8 cellular contexts compared by ENCODE assay signal in the genomic region with DNA sequence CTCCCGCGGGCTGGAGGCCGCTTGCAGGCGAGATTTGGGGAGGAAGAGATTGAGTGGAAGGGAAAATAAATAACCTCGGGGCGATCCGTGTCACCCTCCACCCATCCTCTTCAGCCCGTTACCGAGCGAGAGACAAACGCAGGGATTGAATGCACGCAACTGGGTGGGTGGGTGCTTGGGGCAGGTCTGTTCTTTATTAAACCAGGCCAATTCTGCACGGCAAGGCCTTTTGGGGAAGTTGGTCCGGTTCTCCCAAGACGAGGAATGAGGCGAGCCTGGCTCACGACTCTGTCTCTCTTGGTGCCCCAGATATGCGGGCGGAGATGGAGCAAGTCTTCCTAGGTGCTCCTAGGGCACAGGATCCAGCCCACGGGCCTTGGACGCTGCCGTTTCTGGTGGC. TPM values are rescaled to one million over a fixed set of nuclear protein-coding genes. Genes with fewer than 3 reads are reported as not detected.
A peak's percentile ranks its signal among the peaks of the same experiment; 100 is the strongest.
DNase-seq lines count a peak whose midpoint lies in the region; ATAC-seq, FAIRE-seq and TF ChIP-seq lines count a peak whose summit lies in the region.

No MANE protein-coding gene starts in this region.

- H3K4me1 ChIP-seq in NT2/D1 (ENCODE audit: insufficient read depth, insufficient read length) (peaks cover 5% of the 10 kb centered on the region), H1 (replicated peaks in 1 of 4; ENCODE audit: control insufficient read depth in 3 of 4, insufficient read depth in 4 of 4, low read length in 3 of 4) (peaks cover 0 to 7% (median 4%) of the 10 kb centered on the region in 4 experiments; a peak in 5 of 7 replicates), psoas muscle (peaks cover 17% of the 10 kb centered on the region)

- no peak overlapping the region for H3K14ac ChIP-seq in H1 (ENCODE audit: insufficient read length)

- H2BK15ac ChIP-seq in H1 (ENCODE audit: low read length): no peak overlapping the region

- TF ChIP-seq POLR2A in H1 (IDR thresholded peaks at IDR 0.05; ENCODE audit: control extremely low read depth in 1 of 2, low read depth in 2 of 2, low read length in 2 of 2): no peak

- no peak for FAIRE-seq in H1 (lab: Jason Lieb, UNC)

- H3K4me3 ChIP-seq in GM12875 (ENCODE audit: low read depth, low read length): peak overlapping the region; percentile 87
- H3K4me3 ChIP-seq in NT2/D1 (ENCODE audit: insufficient read length, low read depth): peak overlapping the region; percentile 46
- H3K4me3 ChIP-seq in H1 (ENCODE audit: extremely low read depth in 1 of 4, insufficient read depth in 2 of 4, low read depth in 3 of 4, low read length in 4 of 4): peak overlapping the region in 1 of 4 experiments; percentile 46; a peak in 2 of 8 replicates
- peak overlapping the region; percentile 77 for H3K4me3 ChIP-seq in psoas muscle

- H4K8ac ChIP-seq in H1 (ENCODE audit: extremely low read depth, insufficient read depth, low read length): no peak overlapping the region

- TF ChIP-seq EP300 in H1 (IDR thresholded peaks at IDR 0.05; ENCODE audit: borderline replicate concordance in 1 of 2, low read depth in 2 of 2, low read length in 2 of 2): no peak

- H2BK12ac ChIP-seq in H1 (ENCODE audit: low read depth, low read length): no peak overlapping the region

- no peaks in the 10 kb centered on the region for H3K79me1 ChIP-seq in H1 (ENCODE audit: low read depth, low read length)

- H3K27ac ChIP-seq in H1 (ENCODE audit: low read depth, low read length) (no peak overlapping the region), psoas muscle (peak overlapping the region; percentile 61)

- H2AK5ac ChIP-seq in H1 (ENCODE audit: low read depth, low read length): no peak overlapping the region

- peak overlapping the region; percentile 41 to 57; a peak in 1 of 4 replicates for H3K4me2 ChIP-seq in H1 (ENCODE audit: insufficient read depth in 1 of 2, low read depth in 2 of 2, low read length in 2 of 2)

- no peaks in the 10 kb centered on the region for H3K79me2 ChIP-seq in H1 (ENCODE audit: control insufficient read depth in 1 of 2, insufficient read depth in 2 of 2, low read length in 2 of 2)

- ATAC-seq in psoas muscle (peak in 2 of 4 donors; percentile 5 to 21), HG02610 (IDR thresholded peaks at IDR 0.05; ENCODE audit: unreplicated experiment) (no peak), HG02885 (IDR thresholded peaks at IDR 0.05; ENCODE audit: poor library complexity, unreplicated experiment) (no peak)

- POLR2A ChIA-PET in H1 (lab: Charles Lee; ENCODE audit: partially characterized antibody): no interaction called here

- DNase-seq in NT2/D1 (ENCODE audit: low read depth, low spot score) (no peak), H1 (ENCODE audit: low read depth in 1 of 2, low spot score in 2 of 2) (no peak), psoas muscle (peak in 1 of 2 donors; percentile 30), NCI-H1092 treated with DMSO at 0.1 percent for 48 hours (lab: John Stamatoyannopoulos, UW) (no peak), HPDE6-E6E7 (ENCODE audit: extremely low spot score) (no peak)

- H2AFZ ChIP-seq in H1 (ENCODE audit: low read length): no peak overlapping the region

- H4K20me1 ChIP-seq in H1 (replicated peaks in 1 of 2; ENCODE audit: control insufficient read depth in 1 of 2, insufficient read depth in 2 of 2, low read length in 2 of 2): peaks cover 28 to 35% of the 10 kb centered on the region in 2 experiments

- H4K5ac ChIP-seq in H1 (ENCODE audit: insufficient read length, low read depth, low read length): no peak overlapping the region

- no peak overlapping the region for H4K91ac ChIP-seq in H1 (replicated peaks; ENCODE audit: insufficient read length, low read length)

- no peak for TF ChIP-seq RAD21 in H1 (IDR thresholded peaks at IDR 0.05 in 1 of 2, conservative IDR thresholded peaks at IDR 0.05 in 1 of 2; ENCODE audit: low read depth in 2 of 2, low read length in 2 of 2)

- no peak overlapping the region for H3K23ac ChIP-seq in H1 (ENCODE audit: insufficient read length)

- H3K36me3 ChIP-seq in NT2/D1 (ENCODE audit: insufficient read depth, insufficient read length, low read length) (no peaks in the 10 kb centered on the region), H1 (ENCODE audit: control insufficient read depth in 2 of 4, insufficient read depth in 4 of 4, low read length in 3 of 4) (peaks cover 0 to 18% (median 0%) of the 10 kb centered on the region in 4 experiments; a peak in 1 of 8 replicates), psoas muscle (ENCODE audit: insufficient read depth in 1 of 2, low read depth in 1 of 2) (no peaks in the 10 kb centered on the region)

- H3K4ac ChIP-seq in H1 (replicated peaks; ENCODE audit: insufficient read length, low read depth, low read length): no peak overlapping the region

- CTCF ChIA-PET in H1 (lab: Charles Lee; ENCODE audit: partially characterized antibody): no interaction called here

- no peak for TF ChIP-seq CTCF in GM12875 (IDR thresholded peaks at IDR 0.05; ENCODE audit: borderline replicate concordance, insufficient read depth, low read depth, low read length)
- TF ChIP-seq CTCF in H1 (IDR thresholded peaks at IDR 0.05; ENCODE audit: control extremely low read depth in 1 of 3, insufficient read depth in 1 of 3, low read depth in 1 of 3, low read length in 3 of 3): no peak
- no peak for TF ChIP-seq CTCF in psoas muscle (IDR thresholded peaks at IDR 0.05)

- intact Hi-C loops in psoas muscle (cut with DNase I): no loop called here

- no peaks in the 10 kb centered on the region for H3K9me3 ChIP-seq in NT2/D1 (ENCODE audit: insufficient read depth, low read length)
- no peaks in the 10 kb centered on the region; a peak in 1 of 4 replicates for H3K9me3 ChIP-seq in H1 (ENCODE audit: insufficient read depth in 2 of 2, low read depth in 1 of 2, low read length in 1 of 2)
- H3K9me3 ChIP-seq in psoas muscle: no peaks in the 10 kb centered on the region

- peaks cover 98% of the 10 kb centered on the region for H3K27me3 ChIP-seq in NT2/D1 (ENCODE audit: insufficient read depth, insufficient read length)
- H3K27me3 ChIP-seq in H1 (replicated peaks in 1 of 4; ENCODE audit: control insufficient read depth in 3 of 4, extremely low read depth in 1 of 4, insufficient read depth in 3 of 4, low read length in 3 of 4): peaks cover 97 to 100% (median 99%) of the 10 kb centered on the region in 4 experiments
- peaks cover 0 to 99% (median 63%) of the 10 kb centered on the region in 3 donors for H3K27me3 ChIP-seq in psoas muscle (ENCODE audit: insufficient read depth in 3 of 3, low read length in 2 of 3)

- H2BK5ac ChIP-seq in H1 (ENCODE audit: low read depth, low read length): no peak overlapping the region

- no peak overlapping the region for H3K56ac ChIP-seq in H1 (replicated peaks; ENCODE audit: insufficient read length, low read depth, low read length)

- no peak overlapping the region for H2BK20ac ChIP-seq in H1 (ENCODE audit: low read length)

- peaks cover 2% of the 10 kb centered on the region; the same call in 1 of the 2 replicates for H3K23me2 ChIP-seq in H1 (ENCODE audit: low read depth, low read length)

- H3K18ac ChIP-seq in H1 (ENCODE audit: extremely low read depth, low read length): no peak overlapping the region

- H2BK120ac ChIP-seq in H1 (replicated peaks; ENCODE audit: low read depth, low read length): no peak overlapping the region

- 10% methylated on average over 19 of the region's 22 CpGs; no CpG with 5 or more reads in 1 of the 2 experiments for WGBS in H1 (ENCODE audit: extremely low coverage in 1 of 2, insufficient coverage in 1 of 2, insufficient read length in 1 of 2, insufficient replicate concordance in 2 of 2, low coverage in 1 of 2, low lambda C conversion rate in 2 of 2, missing lambda C conversion rate in 1 of 2), 2 experiments
- 2 to 3% (median 2%) methylated on average over 22 of the region's 22 CpGs for WGBS in psoas muscle, 3 donors

- H3K9ac ChIP-seq in NT2/D1 (ENCODE audit: insufficient read length, low read depth): no peak overlapping the region
- H3K9ac ChIP-seq in H1 (replicated peaks in 1 of 4; ENCODE audit: extremely low read depth in 1 of 4, low read depth in 3 of 4, low read length in 3 of 4): no peak overlapping the region

RNA-seq across cellular contexts. Expression of gene HOXB7, which starts 0.4 kb away (rescaled TPM):
- not detected in 2 replicates for total RNA-seq in H1 (2021; fragmentation: NEBNext Ultra II Directional; extraction: Animal tissue kit (Norgen Biotek cat#: 25700))
- polyA plus RNA-seq in H1 (2011; rRNA removed) (not detected in 2 replicates), psoas muscle (1 to 10 TPM; 1.6 to 3.0 (median 2.8) TPM)
- polyA plus RNA-seq in H1 (2011; cell fraction: cytosol; rRNA removed): not detected
- polyA plus RNA-seq in H1 (2011; cell fraction: nucleus; rRNA removed): not detected
- polyA plus RNA-seq in H1 (2012, experiment 1 of 2): not detected in 4 replicates
- not detected for polyA plus RNA-seq in H1 (2012, experiment 2 of 2)
- polyA plus RNA-seq in H1 (2013, experiment 1 of 2): not detected
- not detected for polyA plus RNA-seq in H1 (2013, experiment 2 of 2)
- not detected in 2 replicates for polyA minus RNA-seq in H1 (2011; rRNA and poly(A)+ RNA removed)
- polyA minus RNA-seq in H1 (2011; cell fraction: cytosol; rRNA and poly(A)+ RNA removed): not detected
- polyA minus RNA-seq in H1 (2011; cell fraction: nucleus; rRNA and poly(A)+ RNA removed): not detected
- 1 to 10 TPM in 3 of 4 donors, under 1 TPM in 1; 0.85 to 2.0 (median 1.2) TPM for total RNA-seq in psoas muscle

RNA-seq across cellular contexts. Expression of gene HOXB8, which starts 3.9 kb away (rescaled TPM):
- not detected in 2 replicates for total RNA-seq in H1 (2021; fragmentation: NEBNext Ultra II Directional; extraction: Animal tissue kit (Norgen Biotek cat#: 25700))
- not detected in 2 replicates for polyA plus RNA-seq in H1 (2011; rRNA removed)
- polyA plus RNA-seq in H1 (2011; cell fraction: cytosol; rRNA removed): not detected
- not detected for polyA plus RNA-seq in H1 (2011; cell fraction: nucleus; rRNA removed)
- not detected in 4 replicates for polyA plus RNA-seq in H1 (2012, experiment 1 of 2)
- 0.09 TPM for polyA plus RNA-seq in H1 (2012, experiment 2 of 2)
- polyA plus RNA-seq in H1 (2013, experiment 1 of 2): not detected
- not detected for polyA plus RNA-seq in H1 (2013, experiment 2 of 2)
- polyA minus RNA-seq in H1 (2011; rRNA and poly(A)+ RNA removed): not detected in 2 replicates
- not detected for polyA minus RNA-seq in H1 (2011; cell fraction: cytosol; rRNA and poly(A)+ RNA removed)
- not detected for polyA minus RNA-seq in H1 (2011; cell fraction: nucleus; rRNA and poly(A)+ RNA removed)
- not detected for total RNA-seq in psoas muscle
- under 1 TPM; 0.05 to 0.10 (median 0.08) TPM for polyA plus RNA-seq in psoas muscle

RNA-seq across cellular contexts. Expression of gene HOXB6, which starts 6.4 kb away (rescaled TPM):
- total RNA-seq in H1 (2021; fragmentation: NEBNext Ultra II Directional; extraction: Animal tissue kit (Norgen Biotek cat#: 25700)): not detected in 2 replicates
- polyA plus RNA-seq in H1 (2011; rRNA removed) (not detected in 2 replicates), psoas muscle (1 to 10 TPM in 2 of 3 donors, under 1 TPM in 1; 0.80 to 1.6 (median 1.2) TPM)
- not detected for polyA plus RNA-seq in H1 (2011; cell fraction: cytosol; rRNA removed)
- polyA plus RNA-seq in H1 (2011; cell fraction: nucleus; rRNA removed): not detected
- polyA plus RNA-seq in H1 (2012, experiment 1 of 2): 0.09 to 0.17 TPM in 2 of 4 replicates, not detected in the others
- not detected for polyA plus RNA-seq in H1 (2012, experiment 2 of 2)
- not detected for polyA plus RNA-seq in H1 (2013, experiment 1 of 2)
- polyA plus RNA-seq in H1 (2013, experiment 2 of 2): not detected
- polyA minus RNA-seq in H1 (2011; rRNA and poly(A)+ RNA removed): not detected in 2 replicates
- polyA minus RNA-seq in H1 (2011; cell fraction: cytosol; rRNA and poly(A)+ RNA removed): not detected
- polyA minus RNA-seq in H1 (2011; cell fraction: nucleus; rRNA and poly(A)+ RNA removed): not detected
- total RNA-seq in psoas muscle: 1 to 10 TPM in 2 of 4 donors, under 1 TPM in 2; 0.66 to 3.3 (median 1.2) TPM

RNA-seq across cellular contexts. Expression of gene HOXB9, which starts 14.9 kb away (rescaled TPM):
- not detected in 2 replicates for total RNA-seq in H1 (2021; fragmentation: NEBNext Ultra II Directional; extraction: Animal tissue kit (Norgen Biotek cat#: 25700))
- polyA plus RNA-seq in H1 (2011; rRNA removed) (not detected in 2 replicates), psoas muscle (under 1 TPM; 0.01 to 0.10 (median 0.03) TPM)
- not detected for polyA plus RNA-seq in H1 (2011; cell fraction: cytosol; rRNA removed)
- polyA plus RNA-seq in H1 (2011; cell fraction: nucleus; rRNA removed): not detected
- polyA plus RNA-seq in H1 (2012, experiment 1 of 2): 0.15 to 0.17 TPM in 2 of 4 replicates, not detected in the others
- 0.17 TPM for polyA plus RNA-seq in H1 (2012, experiment 2 of 2)
- 0.02 TPM for polyA plus RNA-seq in H1 (2013, experiment 1 of 2)
- polyA plus RNA-seq in H1 (2013, experiment 2 of 2): not detected
- not detected in 2 replicates for polyA minus RNA-seq in H1 (2011; rRNA and poly(A)+ RNA removed)
- polyA minus RNA-seq in H1 (2011; cell fraction: cytosol; rRNA and poly(A)+ RNA removed): not detected
- polyA minus RNA-seq in H1 (2011; cell fraction: nucleus; rRNA and poly(A)+ RNA removed): not detected
- not detected for total RNA-seq in psoas muscle

RNA-seq across cellular contexts. Expression of gene HOXB5, which starts 17.6 kb away (rescaled TPM):
- total RNA-seq in H1 (2021; fragmentation: NEBNext Ultra II Directional; extraction: Animal tissue kit (Norgen Biotek cat#: 25700)): not detected in 2 replicates
- polyA plus RNA-seq in H1 (2011; rRNA removed) (not detected in 2 replicates), psoas muscle (under 1 TPM; 0.03 to 0.30 (median 0.17) TPM)
- not detected for polyA plus RNA-seq in H1 (2011; cell fraction: cytosol; rRNA removed)
- polyA plus RNA-seq in H1 (2011; cell fraction: nucleus; rRNA removed): not detected
- not detected in 4 replicates for polyA plus RNA-seq in H1 (2012, experiment 1 of 2)
- polyA plus RNA-seq in H1 (2012, experiment 2 of 2): not detected
- polyA plus RNA-seq in H1 (2013, experiment 1 of 2): not detected
- not detected for polyA plus RNA-seq in H1 (2013, experiment 2 of 2)
- 0.07 TPM in 1 of 2 replicates, not detected in the other for polyA minus RNA-seq in H1 (2011; rRNA and poly(A)+ RNA removed)
- not detected for polyA minus RNA-seq in H1 (2011; cell fraction: cytosol; rRNA and poly(A)+ RNA removed)
- polyA minus RNA-seq in H1 (2011; cell fraction: nucleus; rRNA and poly(A)+ RNA removed): not detected
- total RNA-seq in psoas muscle: under 1 TPM in 3 of 4 donors, not detected in 1; 0.17 to 0.71 (median 0.24) TPM
